12 cellular contexts compared by ENCODE assay signal in the genomic region with DNA sequence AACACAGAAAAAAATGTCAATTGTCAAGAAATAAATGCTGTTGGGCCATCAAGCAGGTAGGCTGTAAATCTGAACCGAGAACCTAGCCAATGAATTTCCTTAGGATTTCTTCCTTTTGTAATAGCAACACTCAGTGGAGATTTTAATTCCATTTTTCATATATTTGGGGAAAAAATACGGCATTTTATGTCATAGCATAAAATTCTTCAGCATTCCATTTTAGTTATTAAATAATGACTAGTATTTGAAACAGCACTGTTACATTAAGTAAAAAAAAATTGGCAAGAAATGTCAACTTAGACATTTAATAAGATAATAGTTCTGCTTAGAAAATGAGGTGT. TPM values are rescaled to one million over a fixed set of nuclear protein-coding genes. Genes with fewer than 3 reads are reported as not detected.
A peak's percentile ranks its signal among the peaks of the same experiment; 100 is the strongest.
DNase-seq lines count a peak whose midpoint lies in the region; ATAC-seq and TF ChIP-seq lines count a peak whose summit lies in the region.
"Had no signal": no experiment of that assay in that cellular context is flagged by ENCODE, and none has a peak within 500 bp of the region (broad histone marks: within the 10 kb centered on the region; RNA-seq: fewer than 3 reads in every experiment).

No MANE protein-coding gene starts in this region.

- DNase-seq in T-helper 1 cell (no peak), fibroblast of lung (ENCODE audit: low read depth in 2 of 2) (no peak), substantia nigra (lab: John Stamatoyannopoulos, UW) (no peak)
- DNase-seq in activated CD4-positive, alpha-beta memory T cell treated with anti-CD3 and anti-CD28 coated beads for 36 hours: no peak
- DNase-seq in stimulated activated naive CD8-positive, alpha-beta T cell treated with anti-CD3 and anti-CD28 coated beads, Interleukin-15, amount 100 ng/mL, for 72 hours: no peak
- DNase-seq in stimulated activated CD4-positive, alpha-beta T cell treated with anti-CD3 and anti-CD28 coated beads, Interleukin-12 subunit alpha, Interleukin-12 subunit beta, amount 100 ng/mL, for 4 hours: no peak
- DNase-seq: 8988T, cerebellar nuclear complex, NCI-H2081 had no signal

- no peaks in the 10 kb centered on the region for H3K79me2 ChIP-seq in fibroblast of lung (ENCODE audit: control insufficient read depth, insufficient read depth, low read length)

- no peaks in the 10 kb centered on the region for H4K20me1 ChIP-seq in fibroblast of lung (ENCODE audit: control insufficient read depth, extremely low read depth, insufficient read depth, low read length)

- H3K4me2 ChIP-seq in fibroblast of lung (ENCODE audit: extremely low read depth, insufficient read depth, low read length): peak overlapping the region; percentile 49

- CTCF ChIA-PET in activated CD4-positive, alpha-beta memory T cell treated with anti-CD3 and anti-CD28 coated beads for 36 hours (lab: Charles Lee): interaction anchor here (1.0 to 2.5 kb wide), 3 partner anchors 9 to 14 kb away, joined by 3 to 15 read pairs (median 7); no protein-coding TSS in a partner anchor

- H3K27ac Mint-ChIP-seq in T-helper 1 cell treated with Interleukin-12 subunit alpha and Interleukin-12 subunit beta and Interleukin-4 antibody, amounts not matched to agents 30 μg/mL and 1 μg/mL, for 36 hours: peak overlapping the region; percentile 96
- H3K27ac Mint-ChIP-seq in activated CD4-positive, alpha-beta memory T cell treated with anti-CD3 and anti-CD28 coated beads for 36 hours: peak overlapping the region; percentile 88
- H3K27ac Mint-ChIP-seq in stimulated activated naive CD8-positive, alpha-beta T cell treated with anti-CD3 and anti-CD28 coated beads, Interleukin-15, amount 100 ng/mL, for 72 hours: peak overlapping the region; percentile 19 to 90

- H3K27ac ChIP-seq in fibroblast of lung (ENCODE audit: insufficient read depth, low read length) (peak overlapping the region; percentile 96), substantia nigra (ENCODE audit: low read depth, low read length, poor library complexity, severe bottlenecking) (no peak overlapping the region)

- H3K4me3 Mint-ChIP-seq in T-helper 1 cell treated with Interleukin-12 subunit alpha and Interleukin-12 subunit beta and Interleukin-4 antibody, amounts not matched to agents 30 μg/mL and 1 μg/mL, for 36 hours: peak overlapping the region; percentile 28
- no peak overlapping the region for H3K4me3 Mint-ChIP-seq in activated CD4-positive, alpha-beta memory T cell treated with anti-CD3 and anti-CD28 coated beads for 36 hours
- H3K4me3 Mint-ChIP-seq in stimulated activated naive CD8-positive, alpha-beta T cell treated with anti-CD3 and anti-CD28 coated beads, Interleukin-15, amount 100 ng/mL, for 72 hours: peak overlapping the region; percentile 37 to 53
- H3K4me3 Mint-ChIP-seq: neural crest cell had no signal

- no peaks in the 10 kb centered on the region for H3K36me3 ChIP-seq in fibroblast of lung (ENCODE audit: control insufficient read depth, insufficient read depth, low read length)

- no peaks in the 10 kb centered on the region for H3K27me3 ChIP-seq in fibroblast of lung (ENCODE audit: control insufficient read depth, insufficient read depth, low read length)

- no peaks in the 10 kb centered on the region for H3K27me3 Mint-ChIP-seq in T-helper 1 cell treated with Interleukin-12 subunit alpha and Interleukin-12 subunit beta and Interleukin-4 antibody, amounts not matched to agents 30 μg/mL and 1 μg/mL, for 36 hours (ENCODE audit: low read depth)
- H3K27me3 Mint-ChIP-seq in activated CD4-positive, alpha-beta memory T cell treated with anti-CD3 and anti-CD28 coated beads for 36 hours: no peaks in the 10 kb centered on the region
- H3K27me3 Mint-ChIP-seq in stimulated activated naive CD8-positive, alpha-beta T cell treated with anti-CD3 and anti-CD28 coated beads, Interleukin-15, amount 100 ng/mL, for 72 hours: no peaks in the 10 kb centered on the region

- POLR2A ChIA-PET in activated CD4-positive, alpha-beta memory T cell treated with anti-CD3 and anti-CD28 coated beads for 36 hours (lab: Charles Lee): interaction anchor here (0.6 to 2.7 kb wide), 4 partner anchors 10 to 324 kb away, joined by 3 to 20 read pairs (median 8); a partner anchor contains a TSS

- H3K36me3 Mint-ChIP-seq in T-helper 1 cell treated with Interleukin-12 subunit alpha and Interleukin-12 subunit beta and Interleukin-4 antibody, amounts not matched to agents 30 μg/mL and 1 μg/mL, for 36 hours (ENCODE audit: low read depth): peaks cover 28% of the 10 kb centered on the region
- peaks cover 3% of the 10 kb centered on the region for H3K36me3 Mint-ChIP-seq in activated CD4-positive, alpha-beta memory T cell treated with anti-CD3 and anti-CD28 coated beads for 36 hours

- no peak for TF ChIP-seq CTCF in fibroblast of lung (conservative IDR thresholded peaks at IDR 0.05 in 1 of 2, IDR thresholded peaks at IDR 0.05 in 1 of 2; ENCODE audit: low read depth in 1 of 2, low read length in 2 of 2)

- intact Hi-C loops in activated CD4-positive, alpha-beta memory T cell treated with anti-CD3 and anti-CD28 coated beads for 36 hours (cut with micrococcal nuclease): loop anchor here (1.0 kb wide), 4 partner anchors 9 to 190 kb away; a partner anchor contains a TSS

- H3K9me3 ChIP-seq in fibroblast of lung (ENCODE audit: control insufficient read depth, insufficient read depth, low read depth, low read length): no peaks in the 10 kb centered on the region

- H2AFZ ChIP-seq in fibroblast of lung (ENCODE audit: low read length): no peak overlapping the region

- H3K9ac ChIP-seq in fibroblast of lung (ENCODE audit: insufficient read depth, low read length): no peak overlapping the region

- no peaks in the 10 kb centered on the region for H3K9me3 Mint-ChIP-seq in T-helper 1 cell treated with Interleukin-12 subunit alpha and Interleukin-12 subunit beta and Interleukin-4 antibody, amounts not matched to agents 30 μg/mL and 1 μg/mL, for 36 hours
- H3K9me3 Mint-ChIP-seq in activated CD4-positive, alpha-beta memory T cell treated with anti-CD3 and anti-CD28 coated beads for 36 hours: no peaks in the 10 kb centered on the region
- no peaks in the 10 kb centered on the region for H3K9me3 Mint-ChIP-seq in stimulated activated naive CD8-positive, alpha-beta T cell treated with anti-CD3 and anti-CD28 coated beads, Interleukin-15, amount 100 ng/mL, for 72 hours
- H3K9me3 Mint-ChIP-seq: neural crest cell had no signal

- ATAC-seq in stimulated activated naive CD8-positive, alpha-beta T cell treated with anti-CD3 and anti-CD28 coated beads, Interleukin-15, amount 100 ng/mL, for 72 hours: no peak
- ATAC-seq in GM19455 (IDR thresholded peaks at IDR 0.05; ENCODE audit: unreplicated experiment): no peak

- peaks cover 33% of the 10 kb centered on the region for H3K4me1 ChIP-seq in fibroblast of lung (ENCODE audit: control insufficient read depth, extremely low read depth, insufficient read depth, low read length)

- peak overlapping the region in 3 of 4 experiments; percentile 12 to 32 (median 27) for H3K4me3 ChIP-seq in fibroblast of lung (replicated peaks in 1 of 4; ENCODE audit: control extremely low read depth in 1 of 4, insufficient read depth in 1 of 4, low read depth in 3 of 4, low read length in 4 of 4)

- peaks cover 31% of the 10 kb centered on the region for H3K4me1 Mint-ChIP-seq in T-helper 1 cell treated with Interleukin-12 subunit alpha and Interleukin-12 subunit beta and Interleukin-4 antibody, amounts not matched to agents 30 μg/mL and 1 μg/mL, for 36 hours (ENCODE audit: low read depth)
- H3K4me1 Mint-ChIP-seq in activated CD4-positive, alpha-beta memory T cell treated with anti-CD3 and anti-CD28 coated beads for 36 hours (ENCODE audit: low read depth): peaks cover 40% of the 10 kb centered on the region
- H3K4me1 Mint-ChIP-seq in stimulated activated naive CD8-positive, alpha-beta T cell treated with anti-CD3 and anti-CD28 coated beads, Interleukin-15, amount 100 ng/mL, for 72 hours: peaks cover 49% of the 10 kb centered on the region

RNA-seq across cellular contexts. Expression of a gene that starts 12.3 kb away (rescaled TPM):
- 100 to 1,000 TPM; 515 to 525 TPM for total RNA-seq in activated CD4-positive, alpha-beta memory T cell treated with anti-CD3 and anti-CD28 coated beads for 36 hours
- 4,550 and 7,192 TPM in 2 replicates for total RNA-seq in fibroblast of lung
- polyA plus RNA-seq in fibroblast of lung: 4,882 and 6,609 TPM in 2 replicates
- polyA plus RNA-seq in fibroblast of lung (2012): 5,279 and 8,158 TPM in 2 replicates
- polyA minus RNA-seq in fibroblast of lung (ENCODE audit: low replicate concordance): 3,855 and 6,261 TPM in 2 replicates

RNA-seq across cellular contexts. Expression of a gene that starts 14.3 kb away (rescaled TPM):
- total RNA-seq in activated CD4-positive, alpha-beta memory T cell treated with anti-CD3 and anti-CD28 coated beads for 36 hours: 1 to 10 TPM; 5.0 to 5.8 TPM
- 4.4 and 5.8 TPM in 2 replicates for total RNA-seq in fibroblast of lung
- polyA plus RNA-seq in fibroblast of lung: 6.0 and 7.0 TPM in 2 replicates
- 4.3 and 4.5 TPM in 2 replicates for polyA plus RNA-seq in fibroblast of lung (2012)
- 0.79 and 2.6 TPM in 2 replicates for polyA minus RNA-seq in fibroblast of lung (ENCODE audit: low replicate concordance)
